1 cellular context compared by ENCODE assay signal in the genomic region with DNA sequence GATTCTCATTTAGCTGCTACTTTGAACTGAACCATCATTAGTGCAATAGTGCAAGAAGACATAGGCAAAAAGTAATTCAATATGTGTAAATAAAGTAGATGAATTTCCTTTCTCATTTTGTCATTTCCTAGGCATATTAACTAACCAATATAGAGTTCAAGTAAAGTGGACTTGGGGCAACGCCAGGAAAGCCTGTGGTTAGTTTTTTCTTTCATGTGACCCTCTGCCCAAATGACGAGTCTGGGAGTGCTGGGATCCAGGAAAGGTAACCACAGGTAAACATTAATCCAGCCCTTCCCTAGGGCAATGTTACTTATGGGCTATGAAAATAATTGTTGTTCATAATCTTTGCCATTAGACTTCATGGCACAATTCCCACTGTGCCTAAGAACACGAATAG.
TF ChIP-seq lines count a peak whose summit lies in the region.

No MANE protein-coding gene starts in this region.

TF ChIP-seq in HepG2, 621 proteins besides CTCF, POLR2A, EP300 and RAD21 (continued from another document):
- TF ChIP-seq, protein P1, sequence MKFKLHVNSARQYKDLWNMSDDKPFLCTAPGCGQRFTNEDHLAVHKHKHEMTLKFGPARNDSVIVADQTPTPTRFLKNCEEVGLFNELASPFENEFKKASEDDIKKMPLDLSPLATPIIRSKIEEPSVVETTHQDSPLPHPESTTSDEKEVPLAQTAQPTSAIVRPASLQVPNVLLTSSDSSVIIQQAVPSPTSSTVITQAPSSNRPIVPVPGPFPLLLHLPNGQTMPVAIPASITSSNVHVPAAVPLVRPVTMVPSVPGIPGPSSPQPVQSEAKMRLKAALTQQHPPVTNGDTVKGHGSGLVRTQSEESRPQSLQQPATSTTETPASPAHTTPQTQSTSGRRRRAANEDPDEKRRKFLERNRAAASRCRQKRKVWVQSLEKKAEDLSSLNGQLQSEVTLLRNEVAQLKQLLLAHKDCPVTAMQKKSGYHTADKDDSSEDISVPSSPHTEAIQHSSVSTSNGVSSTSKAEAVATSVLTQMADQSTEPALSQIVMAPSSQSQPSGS (CRISPR knock-in tag; IDR thresholded peaks at IDR 0.05), result no peak
- TF ChIP-seq ARHGAP35 (CRISPR knock-in tag; IDR thresholded peaks at IDR 0.05; ENCODE audit: borderline replicate concordance) (no peak), ZNF333 (CRISPR knock-in tag; IDR thresholded peaks at IDR 0.05; ENCODE audit: borderline replicate concordance) (no peak), ZNF598 (CRISPR knock-in tag; IDR thresholded peaks at IDR 0.05; ENCODE audit: borderline replicate concordance) (no peak), SIX4 (CRISPR knock-in tag; IDR thresholded peaks at IDR 0.05) (no peak), ZNF484 (CRISPR knock-in tag; IDR thresholded peaks at IDR 0.05; ENCODE audit: borderline replicate concordance, low read depth) (no peak)
